ENCODE assay signal across 1 cellular context in the genomic region with DNA sequence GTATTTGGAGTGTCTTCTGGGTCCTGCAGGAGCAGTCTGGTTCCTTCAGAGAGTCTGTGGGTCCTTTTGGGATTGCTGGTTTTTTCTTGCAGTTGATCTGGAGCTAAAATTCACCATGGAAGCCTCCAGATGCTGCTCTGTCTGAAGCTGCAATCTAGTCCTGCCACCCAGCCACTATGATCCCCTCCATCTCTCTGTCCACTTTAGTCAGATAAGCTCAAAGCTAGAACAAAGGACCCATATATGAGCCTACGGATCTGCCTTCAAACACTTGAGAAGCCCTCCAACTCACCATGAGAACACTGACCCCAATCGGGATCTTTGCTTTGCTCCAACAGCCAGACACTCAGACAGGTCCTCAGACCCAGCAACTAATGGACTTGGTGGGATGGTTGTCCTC.
TF ChIP-seq lines count a peak whose summit lies in the region.

No MANE protein-coding gene starts in this region.

TF ChIP-seq in A549, 52 proteins besides CTCF, POLR2A, EP300 and RAD21 (continued from another document):
- no peak for TF ChIP-seq ESRRA (IDR thresholded peaks at IDR 0.05; ENCODE audit: borderline replicate concordance, low read length)
- TF ChIP-seq, protein P1, sequence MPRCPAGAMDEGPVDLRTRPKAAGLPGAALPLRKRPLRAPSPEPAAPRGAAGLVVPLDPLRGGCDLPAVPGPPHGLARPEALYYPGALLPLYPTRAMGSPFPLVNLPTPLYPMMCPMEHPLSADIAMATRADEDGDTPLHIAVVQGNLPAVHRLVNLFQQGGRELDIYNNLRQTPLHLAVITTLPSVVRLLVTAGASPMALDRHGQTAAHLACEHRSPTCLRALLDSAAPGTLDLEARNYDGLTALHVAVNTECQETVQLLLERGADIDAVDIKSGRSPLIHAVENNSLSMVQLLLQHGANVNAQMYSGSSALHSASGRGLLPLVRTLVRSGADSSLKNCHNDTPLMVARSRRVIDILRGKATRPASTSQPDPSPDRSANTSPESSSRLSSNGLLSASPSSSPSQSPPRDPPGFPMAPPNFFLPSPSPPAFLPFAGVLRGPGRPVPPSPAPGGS (IDR thresholded peaks at IDR 0.05), result no peak
- TF ChIP-seq NPAS2 (CRISPR knock-in tag; IDR thresholded peaks at IDR 0.05; ENCODE audit: borderline replicate concordance), result no peak
